35 cellular contexts compared by ENCODE assay signal in the genomic region with DNA sequence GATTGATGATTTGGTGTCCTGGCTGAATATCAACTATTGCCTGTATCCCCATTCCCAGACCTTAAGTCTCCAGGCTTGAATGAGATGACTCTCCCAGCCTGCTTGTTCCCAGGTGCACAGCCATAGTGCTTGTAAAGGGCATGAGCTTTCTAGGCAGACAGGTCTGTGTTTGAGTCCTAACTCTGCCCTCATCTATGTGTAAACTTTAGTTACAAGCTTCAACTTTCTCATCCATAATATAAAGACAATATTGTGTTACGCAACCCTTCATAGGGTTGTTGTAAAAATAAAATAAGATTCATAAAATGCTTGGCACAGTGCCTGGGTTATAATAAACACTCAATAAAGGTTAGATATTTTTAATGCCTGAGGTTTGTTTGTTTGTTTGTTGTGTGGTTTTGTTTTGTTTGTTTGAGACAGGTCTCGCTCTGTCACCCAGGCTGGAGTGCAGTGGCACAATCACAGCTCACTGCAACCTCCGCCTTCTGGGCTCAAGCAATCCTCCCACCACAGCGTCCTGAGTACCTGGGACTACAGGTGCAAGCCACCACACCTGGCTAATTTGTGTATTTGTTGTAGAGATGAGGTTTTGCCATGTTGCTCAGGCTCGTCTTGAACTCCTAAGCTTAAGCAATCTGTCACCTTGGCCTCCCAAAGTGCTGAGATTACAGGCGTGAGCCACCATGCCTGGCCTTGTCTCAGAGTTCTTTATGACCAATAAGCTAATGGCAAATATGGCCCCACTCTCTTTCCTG.
"Had no signal": no experiment of that assay in that cellular context is flagged by ENCODE, and none has a peak within 500 bp of the region (broad histone marks: within the 10 kb centered on the region; RNA-seq: fewer than 3 reads in every experiment).

No MANE protein-coding gene starts in this region.

- H3K36me3 ChIP-seq: brain microvascular endothelial cell, Peyer's patch had no signal

- DNase-seq: activated B cell treated with CpG ODN at 0.5 μM for 24 hours; activated CD4-positive, alpha-beta memory T cell treated with anti-CD3 and anti-CD28 coated beads, Interleukin-2, amount 10 ng/mL, durations not matched to agents 7 days and 5 days; activated CD4-positive, alpha-beta T cell treated with anti-CD3 and anti-CD28 coated beads for 4 hours; activated CD4-positive, alpha-beta T cell treated with anti-CD3 and anti-CD28 coated beads, Interleukin-2, amount 50 U/mL, for 1 hour; activated CD4-positive, CD25-positive, alpha-beta regulatory T cell treated with anti-CD3 and anti-CD28 coated beads, Interleukin-2, amount 50 U/mL, for 72 hours; activated CD8-positive, alpha-beta memory T cell treated with anti-CD3 and anti-CD28 coated beads for 24 hours; activated CD8-positive, alpha-beta memory T cell treated with anti-CD3 and anti-CD28 coated beads, Interleukin-2, amount 10 ng/mL, durations not matched to agents 7 days and 5 days; activated CD8-positive, alpha-beta memory T cell treated with anti-CD3 and anti-CD28 coated beads, Interleukin-2, amount 50 U/mL, for 48 hours; activated effector memory CD4-positive, alpha-beta T cell treated with Interleukin-2 at 50 U/mL for 16 hours; activated naive CD4-positive, alpha-beta T cell treated with anti-CD3 and anti-CD28 coated beads, Interleukin-2, amount 10 ng/mL, durations not matched to agents 7 days and 5 days; activated naive CD8-positive, alpha-beta T cell treated with anti-CD3 and anti-CD28 coated beads for 36 hours; activated T-cell treated with anti-CD3 and anti-CD28 coated beads, Interleukin-2, amount 50 U/mL, for 48 hours; amniotic stem cell; aorta; brain microvascular endothelial cell; central memory CD4-positive, alpha-beta T cell; Kasumi-1; KG1; MM.1S; MV-4-11; NCI-H1092; NCI-H1436 treated with DMSO at 0.1 percent for 48 hours; NCI-H1694 treated with DMSO at 0.1 percent for 48 hours; NCI-H2029; NCI-H345; NCI-H524 treated with DMSO at 0.1 percent for 48 hours; NK-92 treated with Interleukin-12 subunit alpha and Interleukin-12 subunit beta, amount 100 ng/mL, for 24 hours; PC-3; Peyer's patch; Right ventricle myocardium superior; SW 1271; T-helper 1 cell; T-helper 2 cell; T-helper 9 cell had no signal

- ATAC-seq: activated CD8-positive, alpha-beta memory T cell treated with anti-CD3 and anti-CD28 coated beads, Interleukin-2, amount 10 ng/mL, durations not matched to agents 7 days and 5 days; PC-3 had no signal

- H3K27ac ChIP-seq: brain microvascular endothelial cell, VCaP had no signal

- H3K27me3 ChIP-seq: brain microvascular endothelial cell, Peyer's patch had no signal

- H3K4me3 ChIP-seq: Peyer's patch had no signal

- H3K9me3 ChIP-seq: Peyer's patch had no signal
